8 cellular contexts compared by ENCODE assay signal in the genomic region with DNA sequence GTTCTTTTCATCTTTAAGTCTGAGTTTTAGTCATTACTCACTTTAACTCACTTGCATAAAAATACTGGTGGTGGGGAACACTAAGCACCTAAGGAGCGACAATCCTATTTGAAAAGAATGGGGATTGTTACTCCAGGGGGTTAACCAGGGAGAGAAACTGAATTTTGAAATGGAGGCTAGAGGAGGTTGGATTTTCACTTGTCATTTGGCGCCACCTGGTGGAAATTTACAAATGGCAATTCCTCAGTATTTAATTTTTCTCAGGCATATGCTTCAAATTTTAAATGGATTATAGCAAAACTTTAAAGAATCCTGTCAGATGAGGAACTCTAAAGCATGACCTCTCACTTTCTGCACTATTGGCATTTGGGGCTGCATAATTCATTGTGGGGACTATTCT. TPM values are rescaled to one million over a fixed set of nuclear protein-coding genes. Genes with fewer than 3 reads are reported as not detected.
DNase-seq lines count a peak whose midpoint lies in the region; ATAC-seq and TF ChIP-seq lines count a peak whose summit lies in the region.

No MANE protein-coding gene starts in this region.

- no peaks in the 10 kb centered on the region for H3K36me3 ChIP-seq in ascending aorta

- intact Hi-C loops in ascending aorta (cut with DNase I): loop anchor here (1.0 to 10.0 kb wide), 4 partner anchors 373 to 1645 kb away; no protein-coding TSS in a partner anchor

- peak; percentile 66 to 73 (median 70) for TF ChIP-seq CTCF in ascending aorta (IDR thresholded peaks at IDR 0.05)

- DNase-seq in EL (peak; percentile 42), LoVo (ENCODE audit: low spot score) (peak; percentile 37), SW480 (ENCODE audit: low spot score) (peak; percentile 40), ascending aorta (ENCODE audit: low spot score in 2 of 2) (peak in 1 of 2 donors; percentile 78), inferior parietal cortex (ENCODE audit: extremely low spot score) (peak; percentile 74), NCI-H774 (lab: John Stamatoyannopoulos, UW) (no peak)
- DNase-seq in stimulated activated CD4-positive, alpha-beta T cell treated with anti-CD3 and anti-CD28 coated beads, Interleukin-4, amount 100 ng/mL, for 1 hour: peak; percentile 21

- no peak for ATAC-seq in HG03520 (IDR thresholded peaks at IDR 0.05; ENCODE audit: unreplicated experiment)

- H3K27me3 ChIP-seq in ascending aorta: no peaks in the 10 kb centered on the region

- H3K4me1 ChIP-seq in ascending aorta: peaks cover 0 to 15% of the 10 kb centered on the region in 2 donors

- H3K4me3 ChIP-seq in ascending aorta: no peak overlapping the region

- peak overlapping the region in 1 of 2 donors; percentile 57 for H3K27ac ChIP-seq in ascending aorta

- H3K9me3 ChIP-seq in ascending aorta: no peaks in the 10 kb centered on the region

RNA-seq across cellular contexts. Expression of gene GEMIN8, which starts 2.7 kb away (rescaled TPM):
- total RNA-seq in ascending aorta: 1.5 TPM
